22 cellular contexts compared by ENCODE assay signal in genomic region chr3:79154861-79155260, GRCh38.
DNase-seq lines count a peak whose midpoint lies in the region; ATAC-seq and TF ChIP-seq lines count a peak whose summit lies in the region.
"Had no signal": no experiment of that assay in that cellular context is flagged by ENCODE, and none has a peak within 500 bp of the region (broad histone marks: within the 10 kb centered on the region; RNA-seq: fewer than 3 reads in every experiment).

No MANE protein-coding gene starts in this region.

- peaks cover 0 to 2% (median 2%) of the 10 kb centered on the region in 3 donors for H3K27me3 Mint-ChIP-seq in immature natural killer cell (ENCODE audit: low read depth in 3 of 3)
- H3K27me3 Mint-ChIP-seq in activated CD8-positive, alpha-beta T cell treated with anti-CD3 and anti-CD28 coated beads for 36 hours, result no peaks in the 10 kb centered on the region
- H3K27me3 Mint-ChIP-seq: activated CD4-positive, alpha-beta memory T cell treated with anti-CD3 and anti-CD28 coated beads, Interleukin-2, amount 10 ng/mL, durations not matched to agents 7 days and 5 days; naive B cell had no signal

- no peak for TF ChIP-seq EP300 in SK-N-SH (IDR thresholded peaks at IDR 0.05; ENCODE audit: borderline replicate concordance in 1 of 2, low read depth in 1 of 2, low read length in 1 of 2)

- CTCF ChIA-PET in SK-N-SH (lab: Yijun Ruan, JAX), result interaction anchor here (1.0 kb wide), 1 partner anchor 208 kb away, joined by 3 read pairs; no protein-coding TSS in a partner anchor
- CTCF ChIA-PET in activated CD8-positive, alpha-beta T cell treated with anti-CD3 and anti-CD28 coated beads for 36 hours (lab: Charles Lee), result interaction anchor here (0.7 kb wide), 1 partner anchor 34 kb away, joined by 3 read pairs; no protein-coding TSS in a partner anchor
- CTCF ChIA-PET in RWPE1 (lab: Yijun Ruan, JAX), result no interaction called here

- H3K27me3 ChIP-seq in SK-N-SH (ENCODE audit: insufficient read depth) (no peaks in the 10 kb centered on the region), uterus (no peaks in the 10 kb centered on the region)
- H3K27me3 ChIP-seq: heart right ventricle, upper lobe of left lung had no signal

- no peak overlapping the region for H3K4me3 ChIP-seq in SK-N-SH (ENCODE audit: low read depth in 2 of 2, low read length in 1 of 2)
- no peak overlapping the region for H3K4me3 ChIP-seq in uterus
- H3K4me3 ChIP-seq: heart right ventricle, upper lobe of left lung had no signal

- no peak overlapping the region for H3K4me3 Mint-ChIP-seq in immature natural killer cell
- H3K4me3 Mint-ChIP-seq in activated CD8-positive, alpha-beta T cell treated with anti-CD3 and anti-CD28 coated beads for 36 hours, result no peak overlapping the region
- H3K4me3 Mint-ChIP-seq: activated CD4-positive, alpha-beta memory T cell treated with anti-CD3 and anti-CD28 coated beads, Interleukin-2, amount 10 ng/mL, durations not matched to agents 7 days and 5 days; naive B cell had no signal

- H3K9me3 ChIP-seq in SK-N-SH (no peaks in the 10 kb centered on the region), uterus (no peaks in the 10 kb centered on the region)
- H3K9me3 ChIP-seq: heart right ventricle, upper lobe of left lung had no signal

- H2AFZ ChIP-seq in SK-N-SH (ENCODE audit: low read depth), result 0 out of 2 replicates have a peak overlapping the region, but pooled peaks have one; percentile 30

- no peaks in the 10 kb centered on the region for H4K20me1 ChIP-seq in SK-N-SH (ENCODE audit: insufficient read depth)

- POLR2A ChIA-PET in SK-N-SH (lab: Yijun Ruan, JAX), result no interaction called here
- POLR2A ChIA-PET in activated CD8-positive, alpha-beta T cell treated with anti-CD3 and anti-CD28 coated beads for 36 hours (lab: Charles Lee), result no interaction called here
- POLR2A ChIA-PET in RWPE1 (lab: Yijun Ruan, JAX; ENCODE audit: low non-redundant PET), result no interaction called here

- H3K9ac ChIP-seq in SK-N-SH, result no peak overlapping the region

- H3K4me2 ChIP-seq in SK-N-SH, result no peak overlapping the region

- TF ChIP-seq RAD21 in SK-N-SH (IDR thresholded peaks at IDR 0.05; ENCODE audit: low read length), result no peak

- TF ChIP-seq CTCF in SK-N-SH (IDR thresholded peaks at IDR 0.05) (no peak), uterus (IDR thresholded peaks at IDR 0.05) (no peak), RWPE1 (conservative IDR thresholded peaks at IDR 0.05; ENCODE audit: low read depth) (no peak)
- no peak for TF ChIP-seq CTCF in activated CD8-positive, alpha-beta T cell treated with anti-CD3 and anti-CD28 coated beads for 36 hours (IDR thresholded peaks at IDR 0.05)

- H3K27ac ChIP-seq in SK-N-SH (ENCODE audit: low read depth in 2 of 2, low read length in 1 of 2) (no peak overlapping the region), uterus (no peak overlapping the region), RWPE1 (no peak overlapping the region)
- H3K27ac ChIP-seq: heart right ventricle, HL-60, upper lobe of left lung had no signal

- no peak for DNase-seq in SK-N-SH
- peak; percentile 67 for DNase-seq in NCI-H187 treated with DMSO at 0.1 percent for 48 hours (lab: John Stamatoyannopoulos, UW)
- DNase-seq in cerebellar cortex (ENCODE audit: low spot score), result peak; percentile 25
- DNase-seq in immature natural killer cell, result no peak
- DNase-seq in uterus, result no peak
- no peak for DNase-seq in activated CD8-positive, alpha-beta T cell treated with anti-CD3 and anti-CD28 coated beads for 36 hours
- DNase-seq in RWPE1 (ENCODE audit: low spot score), result no peak
- DNase-seq: activated CD4-positive, alpha-beta memory T cell treated with anti-CD3 and anti-CD28 coated beads, Interleukin-2, amount 10 ng/mL, durations not matched to agents 7 days and 5 days; activated CD4-positive, CD25-positive, alpha-beta regulatory T cell treated with anti-CD3 and anti-CD28 coated beads, Interleukin-2, amount 50 U/mL, for 72 hours; activated effector memory CD4-positive, alpha-beta T cell treated with anti-CD3 and anti-CD28 coated beads, Interleukin-2, amount 50 U/mL, for 16 hours; erythroblast; HCEC 1CT; heart right ventricle; left colon; mesendoderm; naive B cell; NK-92 treated with Interleukin-12 subunit alpha and Interleukin-12 subunit beta, amount 100 ng/mL, for 24 hours; SIG-M5; T-helper 1 cell; upper lobe of left lung had no signal

- H3K36me3 Mint-ChIP-seq in immature natural killer cell, result no peaks in the 10 kb centered on the region
- H3K36me3 Mint-ChIP-seq in activated CD8-positive, alpha-beta T cell treated with anti-CD3 and anti-CD28 coated beads for 36 hours (ENCODE audit: low read depth), result no peaks in the 10 kb centered on the region
- H3K36me3 Mint-ChIP-seq: naive B cell had no signal

- peaks cover 3% of the 10 kb centered on the region for H3F3A ChIP-seq in SK-N-SH (replicated peaks; ENCODE audit: insufficient read depth)

- H3K36me3 ChIP-seq in SK-N-SH (replicated peaks in 1 of 2; ENCODE audit: control insufficient read depth in 1 of 2, insufficient read depth in 2 of 2, low read length in 1 of 2) (no peaks in the 10 kb centered on the region), uterus (no peaks in the 10 kb centered on the region)
- H3K36me3 ChIP-seq: heart right ventricle, upper lobe of left lung had no signal

- H3K79me2 ChIP-seq in SK-N-SH (ENCODE audit: insufficient read depth), result no peaks in the 10 kb centered on the region

- no peak overlapping the region for H3K27ac Mint-ChIP-seq in immature natural killer cell
- H3K27ac Mint-ChIP-seq in activated CD8-positive, alpha-beta T cell treated with anti-CD3 and anti-CD28 coated beads for 36 hours, result no peak overlapping the region
- H3K27ac Mint-ChIP-seq: activated CD4-positive, alpha-beta memory T cell treated with anti-CD3 and anti-CD28 coated beads, Interleukin-2, amount 10 ng/mL, durations not matched to agents 7 days and 5 days; naive B cell had no signal

- WGBS in SK-N-SH (ENCODE audit: low lambda C conversion rate), result 51% methylated on average over 2 of the region's 2 CpGs

- H3K4me1 Mint-ChIP-seq in immature natural killer cell, result no peaks in the 10 kb centered on the region
- H3K4me1 Mint-ChIP-seq in activated CD8-positive, alpha-beta T cell treated with anti-CD3 and anti-CD28 coated beads for 36 hours (ENCODE audit: low read depth), result no peaks in the 10 kb centered on the region
- H3K4me1 Mint-ChIP-seq: activated CD4-positive, alpha-beta memory T cell treated with anti-CD3 and anti-CD28 coated beads, Interleukin-2, amount 10 ng/mL, durations not matched to agents 7 days and 5 days; naive B cell had no signal

- intact Hi-C loops in uterus (cut with DNase I; ENCODE audit: low total_unique reads), result no loop called here
- intact Hi-C loops in activated CD8-positive, alpha-beta T cell treated with anti-CD3 and anti-CD28 coated beads for 36 hours (cut with micrococcal nuclease), result no loop called here

- ATAC-seq in SK-N-SH treated with all-trans-retinoic acid at 6 μM for 48 hours, result no peak
- no peak for ATAC-seq in activated CD8-positive, alpha-beta T cell treated with anti-CD3 and anti-CD28 coated beads for 36 hours
- ATAC-seq: heart right ventricle, left colon had no signal

- TF ChIP-seq POLR2A in uterus (IDR thresholded peaks at IDR 0.05), result no peak

- peaks cover 6 to 45% (median 21%) of the 10 kb centered on the region in 6 donors for H3K9me3 Mint-ChIP-seq in immature natural killer cell
- H3K9me3 Mint-ChIP-seq in activated CD8-positive, alpha-beta T cell treated with anti-CD3 and anti-CD28 coated beads for 36 hours, result peaks cover 1% of the 10 kb centered on the region

- H3K4me1 ChIP-seq in SK-N-SH (ENCODE audit: control insufficient read depth in 1 of 2, insufficient read depth in 2 of 2, low read depth in 1 of 2, low read length in 1 of 2) (no peaks in the 10 kb centered on the region), uterus (no peaks in the 10 kb centered on the region)
- H3K4me1 ChIP-seq: heart right ventricle, upper lobe of left lung had no signal

- no peaks in the 10 kb centered on the region for H3K9me2 ChIP-seq in SK-N-SH

TF ChIP-seq in SK-N-SH, 30 proteins besides CTCF, POLR2A, EP300 and RAD21 (continues in another document):
- TF ChIP-seq RCOR1 (IDR thresholded peaks at IDR 0.05; ENCODE audit: low read length) (no peak), FOXJ3 (CRISPR knock-in tag; IDR thresholded peaks at IDR 0.05) (no peak), TCF12 (IDR thresholded peaks at IDR 0.05) (no peak), MEF2A (IDR thresholded peaks at IDR 0.05; ENCODE audit: borderline replicate concordance, low read depth) (no peak)

TF ChIP-seq in SK-N-SH treated with all-trans-retinoic acid at 6 μM for 48 hours, 23 proteins besides CTCF, POLR2A, EP300 and RAD21 (continues in another document):
- no peak for TF ChIP-seq ZFP30 (CRISPR knock-in tag; IDR thresholded peaks at IDR 0.05)
- TF ChIP-seq POU6F1 (CRISPR knock-in tag; IDR thresholded peaks at IDR 0.05; ENCODE audit: borderline replicate concordance, low read depth), result no peak
- TF ChIP-seq ESRRG (CRISPR knock-in tag; IDR thresholded peaks at IDR 0.05), result no peak
- TF ChIP-seq ISL1 (CRISPR knock-in tag; IDR thresholded peaks at IDR 0.05), result no peak
- no peak for TF ChIP-seq ZFP3 (CRISPR knock-in tag; IDR thresholded peaks at IDR 0.05)
- no peak for TF ChIP-seq ZNF8 (CRISPR knock-in tag; IDR thresholded peaks at IDR 0.05)
- no peak for TF ChIP-seq SNAI2 (CRISPR knock-in tag; IDR thresholded peaks at IDR 0.05)
- TF ChIP-seq OSR1 (CRISPR knock-in tag; IDR thresholded peaks at IDR 0.05), result no peak
- TF ChIP-seq ARNTL (CRISPR knock-in tag; IDR thresholded peaks at IDR 0.05; ENCODE audit: borderline replicate concordance, low read depth), result no peak
- no peak for TF ChIP-seq TCF4 (CRISPR knock-in tag; IDR thresholded peaks at IDR 0.05; ENCODE audit: borderline replicate concordance)
- TF ChIP-seq TOX (CRISPR knock-in tag; IDR thresholded peaks at IDR 0.05; ENCODE audit: borderline replicate concordance), result no peak
- TF ChIP-seq ZNF70 (CRISPR knock-in tag; IDR thresholded peaks at IDR 0.05), result no peak

Comparison
In these comparisons a context has a peak if more than half of its experiments do, and no peak if none do; other contexts are left out.
1. DNase-seq: peak in NCI-H187 treated with DMSO at 0.1 percent for 48 hours (single experiment) and cerebellar cortex (single experiment); none in SK-N-SH (single experiment), immature natural killer cell (0 of 3), uterus (0 of 2), activated CD8-positive, alpha-beta T cell treated with anti-CD3 and anti-CD28 coated beads for 36 hours (single experiment) and RWPE1 (single experiment).